In the genomic region with DNA sequence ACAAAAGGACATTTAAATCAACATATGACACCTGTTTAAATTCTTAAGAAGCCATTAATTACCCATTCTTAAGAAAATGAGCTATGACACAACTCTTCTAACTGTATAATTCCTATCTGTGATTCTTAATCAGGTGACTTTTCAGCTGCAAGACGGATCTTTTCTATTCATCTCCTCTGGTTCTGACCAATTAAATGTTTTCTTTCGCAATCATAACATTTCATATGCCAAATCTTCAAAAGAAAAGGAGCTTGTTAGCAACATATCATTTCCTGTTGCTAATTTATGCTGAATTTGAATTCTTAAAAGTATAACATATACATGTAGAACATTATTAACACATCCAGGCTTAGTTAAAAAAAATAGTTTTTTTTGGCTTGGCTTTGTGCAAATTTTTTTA, we compare ENCODE assay signal across 32 cellular contexts.
"Had no signal": no experiment of that assay in that cellular context is flagged by ENCODE, and none has a peak within 500 bp of the region (broad histone marks: within the 10 kb centered on the region; RNA-seq: fewer than 3 reads in every experiment).

No MANE protein-coding gene starts in this region.

- H3K4me3 Mint-ChIP-seq: activated CD4-positive, alpha-beta T cell treated with anti-CD3 and anti-CD28 coated beads, Interleukin-2, amount 10 ng/mL, durations not matched to agents 24 days and 14 days; activated CD8-positive, alpha-beta T cell treated with anti-CD3 and anti-CD28 coated beads for 36 hours; activated naive CD8-positive, alpha-beta T cell treated with anti-CD3 and anti-CD28 coated beads for 36 hours; activated T-cell treated with anti-CD3 and anti-CD28 coated beads, Interleukin-2, amount 50 U/mL, for 72 hours; activated T-helper 17 cell treated with anti-CD3 and anti-CD28 coated beads, Interleukin-2, amount 50 U/mL, for 72 hours; central memory CD8-positive, alpha-beta T cell had no signal

- H3K4me3 ChIP-seq: ascending aorta, cardiac muscle cell, Peyer's patch, SJSA1 had no signal

- H3K27me3 ChIP-seq: ascending aorta, cardiac muscle cell, Peyer's patch, SJSA1 had no signal

- H3K27ac Mint-ChIP-seq: activated CD4-positive, alpha-beta T cell treated with anti-CD3 and anti-CD28 coated beads, Interleukin-2, amount 10 ng/mL, durations not matched to agents 24 days and 14 days; activated CD8-positive, alpha-beta T cell treated with anti-CD3 and anti-CD28 coated beads for 36 hours; activated naive CD8-positive, alpha-beta T cell treated with anti-CD3 and anti-CD28 coated beads for 36 hours; activated T-cell treated with anti-CD3 and anti-CD28 coated beads, Interleukin-2, amount 50 U/mL, for 72 hours; activated T-helper 17 cell treated with anti-CD3 and anti-CD28 coated beads, Interleukin-2, amount 50 U/mL, for 72 hours had no signal

- H3K4me1 ChIP-seq: ascending aorta, Peyer's patch had no signal

- H3K27ac ChIP-seq: ascending aorta, cardiac muscle cell, KMS-11, Peyer's patch, SJSA1 had no signal

- H3K4me1 Mint-ChIP-seq: activated CD4-positive, alpha-beta T cell treated with anti-CD3 and anti-CD28 coated beads, Interleukin-2, amount 10 ng/mL, durations not matched to agents 24 days and 14 days; activated naive CD8-positive, alpha-beta T cell treated with anti-CD3 and anti-CD28 coated beads for 36 hours; activated T-helper 17 cell treated with anti-CD3 and anti-CD28 coated beads, Interleukin-2, amount 50 U/mL, for 72 hours; central memory CD8-positive, alpha-beta T cell had no signal

- H3K9ac ChIP-seq: KMS-11 had no signal

- H3K36me3 ChIP-seq: ascending aorta, cardiac muscle cell had no signal

- ATAC-seq: activated CD8-positive, alpha-beta T cell treated with anti-CD3 and anti-CD28 coated beads for 36 hours; activated T-cell treated with anti-CD3 and anti-CD28 coated beads, Interleukin-2, amount 50 U/mL, for 72 hours; activated T-helper 17 cell treated with anti-CD3 and anti-CD28 coated beads, Interleukin-2, amount 50 U/mL, for 72 hours had no signal

- DNase-seq: activated CD4-positive, alpha-beta T cell treated with anti-CD3 and anti-CD28 coated beads, Interleukin-2, amount 10 ng/mL, durations not matched to agents 24 days and 14 days; activated CD4-positive, alpha-beta T cell treated with anti-CD3 and anti-CD28 coated beads, Interleukin-2, amount 50 U/mL, for 4 hours; activated CD8-positive, alpha-beta T cell treated with anti-CD3 and anti-CD28 coated beads for 36 hours; activated effector memory CD4-positive, alpha-beta T cell treated with anti-CD3 and anti-CD28 coated beads, Interleukin-2, amount 50 U/mL, for 16 hours; activated naive CD4-positive, alpha-beta T cell; activated naive CD4-positive, alpha-beta T cell treated with anti-CD3 and anti-CD28 coated beads, Interleukin-2, amount 50 U/mL, for 16 hours; activated naive CD8-positive, alpha-beta T cell treated with anti-CD3 and anti-CD28 coated beads for 36 hours; activated T-cell treated with anti-CD3 and anti-CD28 coated beads, Interleukin-2, amount 50 U/mL, for 1 hour; activated T-cell treated with anti-CD3 and anti-CD28 coated beads, Interleukin-2, amount 50 U/mL, for 72 hours; amygdala; MM.1S; NCI-H1092 treated with DMSO at 0.1 percent for 48 hours; NCI-H1417; NCI-H146; NCI-H187; NCI-H2029 treated with DMSO at 0.1 percent for 48 hours; NCI-H2107; NCI-H510A; NCI-H526 treated with DMSO at 0.1 percent for 48 hours; PC-3; Peyer's patch; RPMI8226; SHP77 treated with DMSO at 0.1 percent for 48 hours; SW 1271; T-helper 1 cell; T1000 had no signal

- H3K9me3 ChIP-seq: ascending aorta, Peyer's patch, SJSA1 had no signal

- H3K27me3 Mint-ChIP-seq: activated CD4-positive, alpha-beta T cell treated with anti-CD3 and anti-CD28 coated beads, Interleukin-2, amount 10 ng/mL, durations not matched to agents 24 days and 14 days; activated CD8-positive, alpha-beta T cell treated with anti-CD3 and anti-CD28 coated beads for 36 hours; activated naive CD8-positive, alpha-beta T cell treated with anti-CD3 and anti-CD28 coated beads for 36 hours; activated T-helper 17 cell treated with anti-CD3 and anti-CD28 coated beads, Interleukin-2, amount 50 U/mL, for 72 hours; central memory CD8-positive, alpha-beta T cell had no signal
